13 cellular contexts compared by ENCODE assay signal in genomic region chr12:100795193-100796179, GRCh38. TPM values are rescaled to one million over a fixed set of nuclear protein-coding genes. Genes with fewer than 3 reads are reported as not detected.
DNase-seq lines count a peak whose midpoint lies in the region.
"Had no signal": no experiment of that assay in that cellular context is flagged by ENCODE, and none has a peak within 500 bp of the region (broad histone marks: within the 10 kb centered on the region; RNA-seq: fewer than 3 reads in every experiment).

No MANE protein-coding gene starts in this region.

- DNase-seq in G401 (ENCODE audit: low spot score): peak; percentile 15
- DNase-seq in SK-N-MC (ENCODE audit: low read depth, low spot score): no peak
- peak in 30 of 42 donors; percentile 6 to 53 (median 22) for DNase-seq in head of caudate nucleus
- peak; percentile 44 for DNase-seq in pons (ENCODE audit: low spot score)
- no peak for DNase-seq in activated naive CD4-positive, alpha-beta T cell treated with anti-CD3 and anti-CD28 coated beads for 36 hours
- no peak for DNase-seq in activated CD8-positive, alpha-beta memory T cell treated with anti-CD3 and anti-CD28 coated beads, Interleukin-2, amount 50 U/mL, for 48 hours
- no peak for DNase-seq in cortex of kidney (lab: John Stamatoyannopoulos, UW)
- DNase-seq in stimulated activated CD4-positive, alpha-beta T cell treated with anti-CD3 and anti-CD28 coated beads, Interleukin-2, amount 100 ng/mL, for 24 hours: no peak
- DNase-seq: activated CD8-positive, alpha-beta memory T cell treated with anti-CD3 and anti-CD28 coated beads for 24 hours; PC-9 had no signal

- H3K27me3 Mint-ChIP-seq in activated naive CD4-positive, alpha-beta T cell treated with anti-CD3 and anti-CD28 coated beads for 36 hours (ENCODE audit: low read depth): peaks cover 7% of the 10 kb centered on the region

- no peak overlapping the region for H3K4me3 Mint-ChIP-seq in activated naive CD4-positive, alpha-beta T cell treated with anti-CD3 and anti-CD28 coated beads for 36 hours
- H3K4me3 Mint-ChIP-seq: activated naive CD8-positive, alpha-beta T cell had no signal

- H3K27ac Mint-ChIP-seq in activated naive CD4-positive, alpha-beta T cell treated with anti-CD3 and anti-CD28 coated beads for 36 hours: no peak overlapping the region
- H3K27ac Mint-ChIP-seq: activated naive CD8-positive, alpha-beta T cell had no signal

- in situ Hi-C loops in G401 (cut with HindIII; ENCODE audit: low sequenced_read_pairs): no loop called here

- no peaks in the 10 kb centered on the region for H3K9me3 ChIP-seq in SK-N-MC (ENCODE audit: low read depth, low read length)
- H3K9me3 ChIP-seq: vagina had no signal

- no peaks in the 10 kb centered on the region for H3K9me3 Mint-ChIP-seq in activated naive CD4-positive, alpha-beta T cell treated with anti-CD3 and anti-CD28 coated beads for 36 hours

- no peaks in the 10 kb centered on the region for H3K36me3 ChIP-seq in SK-N-MC (ENCODE audit: insufficient read depth, low read length)
- H3K36me3 ChIP-seq: vagina had no signal

- H3K4me3 ChIP-seq in SK-N-MC: peak overlapping the region; percentile 64
- H3K4me3 ChIP-seq: PC-9 had no signal

- H3K4me1 Mint-ChIP-seq in activated naive CD4-positive, alpha-beta T cell treated with anti-CD3 and anti-CD28 coated beads for 36 hours (ENCODE audit: low read depth): no peaks in the 10 kb centered on the region

- H3K27ac ChIP-seq in SK-N-MC: no peak overlapping the region
- H3K27ac ChIP-seq: PC-9, vagina had no signal

- H3K9ac ChIP-seq in SK-N-MC (ENCODE audit: insufficient read length): no peak overlapping the region

- intact Hi-C loops in head of caudate nucleus (cut with DNase I): no loop called here
- intact Hi-C loops in activated naive CD4-positive, alpha-beta T cell treated with anti-CD3 and anti-CD28 coated beads for 36 hours (cut with micrococcal nuclease): no loop called here

- H3K36me3 Mint-ChIP-seq in activated naive CD4-positive, alpha-beta T cell treated with anti-CD3 and anti-CD28 coated beads for 36 hours (ENCODE audit: low read depth): no peaks in the 10 kb centered on the region
- H3K36me3 Mint-ChIP-seq: activated naive CD8-positive, alpha-beta T cell had no signal

- CTCF ChIA-PET in activated naive CD4-positive, alpha-beta T cell treated with anti-CD3 and anti-CD28 coated beads for 36 hours (lab: Charles Lee): no interaction called here

RNA-seq across cellular contexts. Expression of gene ANO4, which starts 0.9 kb away (rescaled TPM):
- not detected in 2 replicates for total RNA-seq in G401 (2014; rRNA removed; shearing (Covaris generic))
- total RNA-seq in activated naive CD4-positive, alpha-beta T cell treated with anti-CD3 and anti-CD28 coated beads for 36 hours: not detected
- total RNA-seq: PC-9; T-helper 2 cell treated with Interferon-gamma antibody and Interleukin-4, amounts not matched to agents 100 ng/mL and 5 ng/mL, for 36 hours had no signal

Comparison
In these comparisons a context has a peak if more than half of its experiments do, and no peak if none do; other contexts are left out.
1. DNase-seq: peak in G401 (single experiment), head of caudate nucleus (30 of 42) and pons (single experiment); none in SK-N-MC (single experiment), activated naive CD4-positive, alpha-beta T cell treated with anti-CD3 and anti-CD28 coated beads for 36 hours (single experiment), activated CD8-positive, alpha-beta memory T cell treated with anti-CD3 and anti-CD28 coated beads, Interleukin-2, amount 50 U/mL, for 48 hours (single experiment), cortex of kidney (single experiment) and stimulated activated CD4-positive, alpha-beta T cell treated with anti-CD3 and anti-CD28 coated beads, Interleukin-2, amount 100 ng/mL, for 24 hours (0 of 2).